Comparison of ENCODE assay signal across 1 cellular context in the genomic region with DNA sequence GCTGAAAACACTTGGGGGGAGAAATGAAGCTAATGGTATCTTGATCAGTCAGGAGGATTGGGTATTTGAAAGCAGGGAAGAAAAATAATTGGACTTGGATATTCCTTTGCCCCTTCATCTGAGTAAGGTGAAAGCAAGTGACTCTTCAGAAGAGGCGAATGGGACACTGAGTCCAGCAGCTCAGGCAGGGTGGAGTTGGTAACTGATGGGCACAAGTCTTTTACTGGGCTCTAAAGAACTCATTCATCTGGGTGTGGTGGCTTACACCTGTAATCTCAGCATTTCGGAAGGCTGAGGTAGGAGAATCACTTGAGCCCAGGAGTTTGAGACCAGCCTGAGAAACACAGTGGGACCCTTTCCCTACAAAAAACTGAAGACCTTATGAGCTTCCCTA.
TF ChIP-seq lines count a peak whose summit lies in the region.

No MANE protein-coding gene starts in this region.

TF ChIP-seq in HCT116, 20 proteins besides CTCF, POLR2A, EP300 and RAD21:
- no peak for TF ChIP-seq EGR1 (IDR thresholded peaks at IDR 0.05; ENCODE audit: low read depth)
- TF ChIP-seq ELF1 (IDR thresholded peaks at IDR 0.05; ENCODE audit: borderline replicate concordance, low read depth): no peak
- TF ChIP-seq CEBPB (IDR thresholded peaks at IDR 0.05; ENCODE audit: low read depth): no peak
- no peak for TF ChIP-seq ZFX (IDR thresholded peaks at IDR 0.05)
